Comparison of ENCODE assay signal across 22 cellular contexts in genomic region chr17:18231156-18231555, GRCh38. TPM values are rescaled to one million over a fixed set of nuclear protein-coding genes. Genes with fewer than 3 reads are reported as not detected.
A peak's percentile ranks its signal among the peaks of the same experiment; 100 is the strongest.
DNase-seq lines count a peak whose midpoint lies in the region; ATAC-seq and TF ChIP-seq lines count a peak whose summit lies in the region.
"Had no signal": no experiment of that assay in that cellular context is flagged by ENCODE, and none has a peak within 500 bp of the region (broad histone marks: within the 10 kb centered on the region; RNA-seq: fewer than 3 reads in every experiment).

No MANE protein-coding gene starts in this region.

- H3K27ac ChIP-seq in cingulate gyrus (ENCODE audit: low read depth, low read length) (peak overlapping the region; percentile 100), temporal lobe (ENCODE audit: low read depth, low read length) (peak overlapping the region; percentile 100), PC-3 (ENCODE audit: low read length) (no peak overlapping the region)
- H3K27ac ChIP-seq: left ventricle myocardium inferior, WERI-Rb-1 had no signal

- no peaks in the 10 kb centered on the region for H3K27me3 ChIP-seq in PC-3 (ENCODE audit: low read length)

- H2AFZ ChIP-seq in PC-3 (ENCODE audit: low read length), result no peak overlapping the region

- H3K4me2 ChIP-seq in PC-3 (ENCODE audit: low read length), result no peak overlapping the region

- peaks cover 28% of the 10 kb centered on the region for H3K4me1 Mint-ChIP-seq in activated CD4-positive, alpha-beta T cell treated with anti-CD3 and anti-CD28 coated beads for 36 hours

- no peaks in the 10 kb centered on the region for H3K9me3 ChIP-seq in PC-3 (ENCODE audit: low read length)
- H3K9me3 ChIP-seq: left ventricle myocardium inferior had no signal

- H3F3A ChIP-seq in PC-3 (ENCODE audit: low read length, unreplicated experiment), result no peaks in the 10 kb centered on the region

- 0 out of 2 replicates have a peak, but pooled peaks cover 4% of the 10 kb centered on the region for H4K20me1 ChIP-seq in PC-3 (ENCODE audit: low read length)

- H3K4me3 Mint-ChIP-seq in activated CD4-positive, alpha-beta T cell treated with anti-CD3 and anti-CD28 coated beads for 36 hours, result no peak overlapping the region
- H3K4me3 Mint-ChIP-seq: activated CD8-positive, alpha-beta memory T cell treated with anti-CD3 and anti-CD28 coated beads, Interleukin-2, amount 10 ng/mL, durations not matched to agents 7 days and 5 days; activated naive CD8-positive, alpha-beta T cell treated with anti-CD3 and anti-CD28 coated beads, Interleukin-2, amount 50 U/mL, for 24 hours; activated T-cell treated with anti-CD3 and anti-CD28 coated beads, Interleukin-2, amount 50 U/mL, for 72 hours had no signal

- no peaks in the 10 kb centered on the region for H3K9me3 Mint-ChIP-seq in activated CD4-positive, alpha-beta T cell treated with anti-CD3 and anti-CD28 coated beads for 36 hours (ENCODE audit: low read depth)
- H3K9me3 Mint-ChIP-seq: activated naive CD8-positive, alpha-beta T cell treated with anti-CD3 and anti-CD28 coated beads, Interleukin-2, amount 50 U/mL, for 24 hours; activated T-cell treated with anti-CD3 and anti-CD28 coated beads, Interleukin-2, amount 50 U/mL, for 72 hours had no signal

- no peaks in the 10 kb centered on the region for H3K27me3 Mint-ChIP-seq in activated CD4-positive, alpha-beta T cell treated with anti-CD3 and anti-CD28 coated beads for 36 hours
- H3K27me3 Mint-ChIP-seq: activated CD8-positive, alpha-beta memory T cell treated with anti-CD3 and anti-CD28 coated beads, Interleukin-2, amount 10 ng/mL, durations not matched to agents 7 days and 5 days; activated naive CD8-positive, alpha-beta T cell treated with anti-CD3 and anti-CD28 coated beads, Interleukin-2, amount 50 U/mL, for 24 hours had no signal

- H3K4me3 ChIP-seq in PC-3 (ENCODE audit: low read length), result no peak overlapping the region
- H3K4me3 ChIP-seq: left ventricle myocardium inferior had no signal

- peaks cover 33% of the 10 kb centered on the region for H3K79me2 ChIP-seq in PC-3 (ENCODE audit: low read length)

- H3K9ac ChIP-seq in PC-3 (ENCODE audit: low read length), result no peak overlapping the region

- peaks cover 21% of the 10 kb centered on the region for H3K4me1 ChIP-seq in PC-3 (ENCODE audit: insufficient read depth, low read length)

- no TSS peak for BruUV-seq in PC-3 (replicated peaks; lab: Mats Ljungman, UMichigan)

- intact Hi-C loops in activated CD4-positive, alpha-beta T cell treated with anti-CD3 and anti-CD28 coated beads for 36 hours (cut with DNase I, micrococcal nuclease), result no loop called here
- intact Hi-C loops in PC-3 (cut with micrococcal nuclease), result no loop called here

- TF ChIP-seq CTCF in PC-3 (conservative IDR thresholded peaks at IDR 0.05; ENCODE audit: low read depth, low read length), result no peak

- DNase-seq in NCI-H69 (lab: John Stamatoyannopoulos, UW) (peak; percentile 17), medulla oblongata (ENCODE audit: extremely low spot score) (peak; percentile 68), PC-3 (no peak)
- no peak for DNase-seq in activated CD4-positive, alpha-beta T cell treated with anti-CD3 and anti-CD28 coated beads for 36 hours
- DNase-seq: activated CD4-positive, alpha-beta T cell treated with anti-CD3 and anti-CD28 coated beads, Interleukin-2, amount 50 U/mL, for 1 hour; activated CD8-positive, alpha-beta memory T cell treated with anti-CD3 and anti-CD28 coated beads, Interleukin-2, amount 10 ng/mL, durations not matched to agents 7 days and 5 days; activated naive CD8-positive, alpha-beta T cell treated with anti-CD3 and anti-CD28 coated beads, Interleukin-2, amount 50 U/mL, for 24 hours; activated T-cell treated with anti-CD3 and anti-CD28 coated beads, Interleukin-2, amount 50 U/mL, for 72 hours; DMS53; effector memory CD4-positive, alpha-beta T cell; left ventricle myocardium inferior; NCI-H1048; NCI-H1694 treated with DMSO at 0.1 percent for 48 hours; NCI-H2171; RPMI8226; stimulated activated CD4-positive, alpha-beta T cell treated with anti-CD3 and anti-CD28 coated beads, Interleukin-4, amount 100 ng/mL, for 24 hours; T1000; trophoblast cell; WERI-Rb-1 had no signal

- ATAC-seq in activated CD4-positive, alpha-beta T cell treated with anti-CD3 and anti-CD28 coated beads for 36 hours, result no peak
- ATAC-seq in GM19452 (IDR thresholded peaks at IDR 0.05; ENCODE audit: unreplicated experiment) (no peak), PC-3 (no peak)
- ATAC-seq: activated CD8-positive, alpha-beta memory T cell treated with anti-CD3 and anti-CD28 coated beads, Interleukin-2, amount 10 ng/mL, durations not matched to agents 7 days and 5 days; activated naive CD8-positive, alpha-beta T cell treated with anti-CD3 and anti-CD28 coated beads, Interleukin-2, amount 50 U/mL, for 24 hours; activated T-cell treated with anti-CD3 and anti-CD28 coated beads, Interleukin-2, amount 50 U/mL, for 72 hours had no signal

- peaks cover 6% of the 10 kb centered on the region for H3K36me3 Mint-ChIP-seq in activated CD4-positive, alpha-beta T cell treated with anti-CD3 and anti-CD28 coated beads for 36 hours (ENCODE audit: low read depth)
- H3K36me3 Mint-ChIP-seq: activated CD8-positive, alpha-beta memory T cell treated with anti-CD3 and anti-CD28 coated beads, Interleukin-2, amount 10 ng/mL, durations not matched to agents 7 days and 5 days had no signal

- no peak overlapping the region for H3K27ac Mint-ChIP-seq in activated CD4-positive, alpha-beta T cell treated with anti-CD3 and anti-CD28 coated beads for 36 hours
- H3K27ac Mint-ChIP-seq: activated CD8-positive, alpha-beta memory T cell treated with anti-CD3 and anti-CD28 coated beads, Interleukin-2, amount 10 ng/mL, durations not matched to agents 7 days and 5 days; activated naive CD8-positive, alpha-beta T cell treated with anti-CD3 and anti-CD28 coated beads, Interleukin-2, amount 50 U/mL, for 24 hours; activated T-cell treated with anti-CD3 and anti-CD28 coated beads, Interleukin-2, amount 50 U/mL, for 72 hours had no signal

- peaks cover 3% of the 10 kb centered on the region; the same call in 1 of the 2 replicates for H3K36me3 ChIP-seq in PC-3 (ENCODE audit: low read depth, low read length)

- POLR2A ChIA-PET in activated CD4-positive, alpha-beta T cell treated with anti-CD3 and anti-CD28 coated beads for 36 hours (lab: Charles Lee), result no interaction called here
- POLR2A ChIA-PET in PC-3 (lab: Charles Lee; ENCODE audit: unreplicated experiment), result no interaction called here

- no peaks in the 10 kb centered on the region for H3K9me2 ChIP-seq in PC-3 (replicated peaks; ENCODE audit: low read length)

- CTCF ChIA-PET in activated CD4-positive, alpha-beta T cell treated with anti-CD3 and anti-CD28 coated beads for 36 hours (lab: Charles Lee), result interaction anchor here (1.0 kb wide), 1 partner anchor 24 kb away, joined by 3 read pairs; no protein-coding TSS in a partner anchor
- CTCF ChIA-PET in PC-3 (lab: Charles Lee), result no interaction called here

RNA-seq across cellular contexts. Expression of gene LLGL1, which starts 5.7 kb away (rescaled TPM):
- total RNA-seq in temporal lobe (27.5 TPM), PC-3 (2014; rRNA removed) (47.4 and 60.6 TPM in 2 replicates)
- 10 to 100 TPM; 17.5 to 18.4 TPM for total RNA-seq in activated CD4-positive, alpha-beta T cell treated with anti-CD3 and anti-CD28 coated beads for 36 hours

RNA-seq across cellular contexts. Expression of gene FLII, which starts 27.4 kb away (rescaled TPM):
- total RNA-seq in temporal lobe, result 38.1 TPM
- 100 to 1,000 TPM; 282 to 364 TPM for total RNA-seq in activated CD4-positive, alpha-beta T cell treated with anti-CD3 and anti-CD28 coated beads for 36 hours
- 537 and 742 TPM in 2 replicates for total RNA-seq in PC-3 (2014; rRNA removed)

RNA-seq across cellular contexts. Expression of gene MIEF2, which starts 29.3 kb away (rescaled TPM):
- total RNA-seq in temporal lobe (22.4 TPM), PC-3 (2014; rRNA removed) (16.6 and 17.5 TPM in 2 replicates)
- 1 to 10 TPM; 3.3 to 5.2 TPM for total RNA-seq in activated CD4-positive, alpha-beta T cell treated with anti-CD3 and anti-CD28 coated beads for 36 hours

RNA-seq across cellular contexts. Expression of gene ALKBH5, which starts 47.5 kb away (rescaled TPM):
- 41.8 TPM for total RNA-seq in temporal lobe
- total RNA-seq in activated CD4-positive, alpha-beta T cell treated with anti-CD3 and anti-CD28 coated beads for 36 hours, result 100 to 1,000 TPM; 163 to 168 TPM
- total RNA-seq in PC-3 (2014; rRNA removed), result 207 and 227 TPM in 2 replicates

Comparison
In these comparisons a context has a peak if more than half of its experiments do, and no peak if none do; other contexts are left out.
1. DNase-seq: peak in NCI-H69 (single experiment) and medulla oblongata (single experiment); none in activated CD4-positive, alpha-beta T cell treated with anti-CD3 and anti-CD28 coated beads for 36 hours (single experiment) and PC-3 (single experiment).